ENCODE assay signal across 24 cellular contexts in the genomic region with DNA sequence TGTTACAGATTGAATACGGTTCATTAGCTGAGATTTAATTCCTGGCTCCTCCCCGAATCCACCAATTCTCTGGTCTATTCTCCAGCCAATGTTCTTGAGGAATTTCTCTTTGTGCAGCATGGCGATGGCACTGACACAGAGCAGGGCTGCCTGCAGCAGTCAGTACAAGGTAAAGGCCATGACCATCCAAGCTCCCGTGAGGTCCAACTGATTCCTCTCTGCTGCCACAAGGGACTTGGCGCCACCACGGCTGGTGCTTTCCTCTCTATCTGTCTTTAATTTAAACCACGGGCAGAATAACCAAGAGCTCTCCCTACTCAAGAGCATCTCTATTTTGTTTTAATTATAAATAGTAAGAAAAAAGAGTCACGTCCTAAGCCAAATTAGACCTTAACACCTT. TPM values are rescaled to one million over a fixed set of nuclear protein-coding genes. Genes with fewer than 3 reads are reported as not detected.
DNase-seq lines count a peak whose midpoint lies in the region; ATAC-seq and TF ChIP-seq lines count a peak whose summit lies in the region.
"Had no signal": no experiment of that assay in that cellular context is flagged by ENCODE, and none has a peak within 500 bp of the region (broad histone marks: within the 10 kb centered on the region; RNA-seq: fewer than 3 reads in every experiment).

No MANE protein-coding gene starts in this region.

- H3K4me3 Mint-ChIP-seq in activated CD4-positive, alpha-beta T cell treated with anti-CD3 and anti-CD28 coated beads for 36 hours: peak overlapping the region; percentile 44
- H3K4me3 Mint-ChIP-seq in activated CD4-positive, alpha-beta memory T cell treated with anti-CD3 and anti-CD28 coated beads, Interleukin-2, amount 10 ng/mL, durations not matched to agents 7 days and 5 days: peak overlapping the region; percentile 23
- H3K4me3 Mint-ChIP-seq in naive thymus-derived CD4-positive, alpha-beta T cell: peak overlapping the region; percentile 37 to 91 (median 82)
- no peak overlapping the region for H3K4me3 Mint-ChIP-seq in mesothelial cell of epicardium

- H3K9ac ChIP-seq in BLaER1: peak overlapping the region; percentile 53; the same call in 1 of the 2 replicates

- no peaks in the 10 kb centered on the region for H3K9me3 Mint-ChIP-seq in activated CD4-positive, alpha-beta T cell treated with anti-CD3 and anti-CD28 coated beads for 36 hours (ENCODE audit: low read depth)
- no peaks in the 10 kb centered on the region for H3K9me3 Mint-ChIP-seq in activated CD4-positive, alpha-beta memory T cell treated with anti-CD3 and anti-CD28 coated beads, Interleukin-2, amount 10 ng/mL, durations not matched to agents 7 days and 5 days
- H3K9me3 Mint-ChIP-seq in naive thymus-derived CD4-positive, alpha-beta T cell: no peaks in the 10 kb centered on the region
- no peaks in the 10 kb centered on the region for H3K9me3 Mint-ChIP-seq in mesothelial cell of epicardium

- POLR2A ChIA-PET in activated CD4-positive, alpha-beta T cell treated with anti-CD3 and anti-CD28 coated beads for 36 hours (lab: Charles Lee): interaction anchor here (1.0 to 1.4 kb wide), 4 partner anchors 9 to 46 kb away, joined by 3 to 7 read pairs (median 3); no protein-coding TSS in a partner anchor
- POLR2A ChIA-PET in activated CD4-positive, alpha-beta memory T cell treated with anti-CD3 and anti-CD28 coated beads, Interleukin-2, amount 10 ng/mL, durations not matched to agents 7 days and 5 days (lab: Charles Lee): interaction anchor here (2.4 to 14.4 kb wide), 3 partner anchors 7 to 13 kb away, joined by 14 to 326 read pairs (median 42); partner anchors contain the start of genes ERP29 and TMEM116
- POLR2A ChIA-PET in naive thymus-derived CD4-positive, alpha-beta T cell (lab: Charles Lee): interaction anchor here (0.6 to 14.9 kb wide), 5 partner anchors 9 to 450 kb away, joined by 3 to 285 read pairs (median 4); partner anchors contain the start of genes ERP29 and TMEM116
- POLR2A ChIA-PET in HEK293T (lab: Yijun Ruan, JAX): interaction anchor here (1.7 kb wide), 1 partner anchor 13 kb away, joined by 7 read pairs; the partner anchor contains the start of gene ERP29

- no peak for TF ChIP-seq CTCF in mesothelial cell of epicardium (IDR thresholded peaks at IDR 0.05; ENCODE audit: unreplicated experiment)

- CTCF ChIA-PET in activated CD4-positive, alpha-beta T cell treated with anti-CD3 and anti-CD28 coated beads for 36 hours (lab: Charles Lee): interaction anchor here (0.6 to 2.9 kb wide), 5 partner anchors 9 to 1719 kb away, joined by 3 to 17 read pairs (median 3); partner anchors contain the start of gene ERP29
- CTCF ChIA-PET in activated CD4-positive, alpha-beta memory T cell treated with anti-CD3 and anti-CD28 coated beads, Interleukin-2, amount 10 ng/mL, durations not matched to agents 7 days and 5 days (lab: Charles Lee): interaction anchor here (0.5 to 2.2 kb wide), 2 partner anchors 12 to 75 kb away, joined by 3 to 21 read pairs; partner anchors contain the start of genes ERP29 and TMEM116
- CTCF ChIA-PET in naive thymus-derived CD4-positive, alpha-beta T cell (lab: Charles Lee): interaction anchor here (1.0 to 1.8 kb wide), 4 partner anchors 9 to 12 kb away, joined by 3 to 6 read pairs (median 5); partner anchors contain the start of genes ERP29 and TMEM116
- CTCF ChIA-PET in HEK293T (lab: Yijun Ruan, JAX): no interaction called here

- H3K27me3 Mint-ChIP-seq in activated CD4-positive, alpha-beta T cell treated with anti-CD3 and anti-CD28 coated beads for 36 hours: no peaks in the 10 kb centered on the region
- peaks cover 3% of the 10 kb centered on the region for H3K27me3 Mint-ChIP-seq in activated CD4-positive, alpha-beta memory T cell treated with anti-CD3 and anti-CD28 coated beads, Interleukin-2, amount 10 ng/mL, durations not matched to agents 7 days and 5 days
- H3K27me3 Mint-ChIP-seq in naive thymus-derived CD4-positive, alpha-beta T cell: no peaks in the 10 kb centered on the region
- H3K27me3 Mint-ChIP-seq in mesothelial cell of epicardium (ENCODE audit: low read depth): no peaks in the 10 kb centered on the region

- peaks cover 6% of the 10 kb centered on the region; the same call in 1 of the 2 replicates for H3K36me3 ChIP-seq in BLaER1
- H3K36me3 ChIP-seq in naive thymus-derived CD4-positive, alpha-beta T cell (ENCODE audit: control insufficient read depth in 2 of 3, insufficient read depth in 3 of 3, low read length in 3 of 3): no peaks in the 10 kb centered on the region
- H3K36me3 ChIP-seq: BE2C, left lung, neutrophil had no signal

- H4K20me1 ChIP-seq in BLaER1: no peaks in the 10 kb centered on the region

- peaks cover 6% of the 10 kb centered on the region for H3K36me3 Mint-ChIP-seq in activated CD4-positive, alpha-beta T cell treated with anti-CD3 and anti-CD28 coated beads for 36 hours (ENCODE audit: low read depth)
- H3K36me3 Mint-ChIP-seq in activated CD4-positive, alpha-beta memory T cell treated with anti-CD3 and anti-CD28 coated beads, Interleukin-2, amount 10 ng/mL, durations not matched to agents 7 days and 5 days (ENCODE audit: low read depth): peaks cover 57% of the 10 kb centered on the region
- peaks cover 0 to 31% (median 5%) of the 10 kb centered on the region in 5 donors for H3K36me3 Mint-ChIP-seq in naive thymus-derived CD4-positive, alpha-beta T cell
- peaks cover 7% of the 10 kb centered on the region for H3K36me3 Mint-ChIP-seq in mesothelial cell of epicardium

- peaks cover 64% of the 10 kb centered on the region for H3K4me1 Mint-ChIP-seq in activated CD4-positive, alpha-beta T cell treated with anti-CD3 and anti-CD28 coated beads for 36 hours
- peaks cover 63% of the 10 kb centered on the region for H3K4me1 Mint-ChIP-seq in activated CD4-positive, alpha-beta memory T cell treated with anti-CD3 and anti-CD28 coated beads, Interleukin-2, amount 10 ng/mL, durations not matched to agents 7 days and 5 days
- peaks cover 43 to 88% (median 80%) of the 10 kb centered on the region in 7 donors for H3K4me1 Mint-ChIP-seq in naive thymus-derived CD4-positive, alpha-beta T cell
- peaks cover 6% of the 10 kb centered on the region for H3K4me1 Mint-ChIP-seq in mesothelial cell of epicardium

- no peaks in the 10 kb centered on the region for H3K9me3 ChIP-seq in BLaER1
- no peaks in the 10 kb centered on the region for H3K9me3 ChIP-seq in naive thymus-derived CD4-positive, alpha-beta T cell (ENCODE audit: control insufficient read depth in 2 of 3, low read length in 3 of 3)
- H3K9me3 ChIP-seq: BE2C, heart right ventricle, left lung, mucosa of descending colon, neutrophil had no signal

- H3K4me2 ChIP-seq in BLaER1: peak overlapping the region; percentile 82
- H3K4me2 ChIP-seq: PC-9, smooth muscle cell had no signal

- H3K27ac Mint-ChIP-seq in activated CD4-positive, alpha-beta T cell treated with anti-CD3 and anti-CD28 coated beads for 36 hours: peak overlapping the region; percentile 83
- no peak overlapping the region for H3K27ac Mint-ChIP-seq in activated CD4-positive, alpha-beta memory T cell treated with anti-CD3 and anti-CD28 coated beads, Interleukin-2, amount 10 ng/mL, durations not matched to agents 7 days and 5 days
- peak overlapping the region; percentile 26 to 97 (median 92) for H3K27ac Mint-ChIP-seq in naive thymus-derived CD4-positive, alpha-beta T cell
- no peak overlapping the region for H3K27ac Mint-ChIP-seq in mesothelial cell of epicardium

- H3K4me1 ChIP-seq in BLaER1: peaks cover 88% of the 10 kb centered on the region
- peaks cover 46 to 50% of the 10 kb centered on the region in 2 donors for H3K4me1 ChIP-seq in naive thymus-derived CD4-positive, alpha-beta T cell (ENCODE audit: control insufficient read depth in 2 of 2, insufficient read depth in 2 of 2, low read length in 2 of 2)
- H3K4me1 ChIP-seq: BE2C had no signal

- peak overlapping the region; percentile 42; the same call in 1 of the 2 replicates for H3K27ac ChIP-seq in BLaER1
- H3K27ac ChIP-seq in naive thymus-derived CD4-positive, alpha-beta T cell (ENCODE audit: low read depth, low read length): peak overlapping the region; percentile 62
- H3K27ac ChIP-seq: neutrophil, PC-9 had no signal

- H3K4me3 ChIP-seq in BLaER1: 0 out of 2 replicates have a peak overlapping the region, but pooled peaks have one; percentile 9
- peak overlapping the region; percentile 49 for H3K4me3 ChIP-seq in naive thymus-derived CD4-positive, alpha-beta T cell (ENCODE audit: low read length)
- H3K4me3 ChIP-seq: left lung, mucosa of descending colon, PC-9, smooth muscle cell had no signal

- DNase-seq in activated CD4-positive, alpha-beta T cell treated with anti-CD3 and anti-CD28 coated beads for 36 hours: no peak
- no peak for DNase-seq in activated CD4-positive, alpha-beta T cell treated with anti-CD3 and anti-CD28 coated beads, Interleukin-2, amount 50 U/mL, for 1 hour
- no peak for DNase-seq in activated CD4-positive, alpha-beta memory T cell treated with anti-CD3 and anti-CD28 coated beads, Interleukin-2, amount 10 ng/mL, durations not matched to agents 7 days and 5 days
- no peak for DNase-seq in naive thymus-derived CD4-positive, alpha-beta T cell
- DNase-seq in HEK293T (ENCODE audit: extremely low spot score): no peak
- no peak for DNase-seq in mesothelial cell of epicardium (ENCODE audit: low spot score in 2 of 2, unreplicated experiment in 2 of 2)
- DNase-seq: activated CD8-positive, alpha-beta memory T cell treated with anti-CD3 and anti-CD28 coated beads, Interleukin-2, amount 50 U/mL, for 4 hours; BE2C; heart right ventricle; Kasumi-1; left lung; mucosa of descending colon; NCI-H1048; NCI-H1930; NCI-H226; NCI-H774; PC-9; SIG-M5; stimulated activated CD4-positive, alpha-beta T cell treated with anti-CD3 and anti-CD28 coated beads, Interleukin-4, amount 100 ng/mL, for 1 hour; T-helper 9 cell had no signal

- intact Hi-C loops in activated CD4-positive, alpha-beta T cell treated with anti-CD3 and anti-CD28 coated beads for 36 hours (cut with DNase I, micrococcal nuclease): loop anchor here in 1 of 2 experiments (1.0 kb wide), 1 partner anchor 8 kb away; no protein-coding TSS in a partner anchor
- intact Hi-C loops in naive thymus-derived CD4-positive, alpha-beta T cell (cut with micrococcal nuclease): no loop called here

- ATAC-seq in activated CD4-positive, alpha-beta T cell treated with anti-CD3 and anti-CD28 coated beads for 36 hours: peak; percentile 30
- ATAC-seq in naive thymus-derived CD4-positive, alpha-beta T cell: peak; percentile 34
- ATAC-seq in HG03135 (IDR thresholded peaks at IDR 0.05; ENCODE audit: unreplicated experiment): no peak
- ATAC-seq: mucosa of descending colon had no signal

- no peaks in the 10 kb centered on the region for H3K27me3 ChIP-seq in BLaER1
- H3K27me3 ChIP-seq in naive thymus-derived CD4-positive, alpha-beta T cell (ENCODE audit: control insufficient read depth in 2 of 2, insufficient read depth in 2 of 2, low read length in 2 of 2): no peaks in the 10 kb centered on the region
- H3K27me3 ChIP-seq: BE2C, left lung, neutrophil had no signal

RNA-seq across cellular contexts. Expression of gene TMEM116, which starts 12.2 kb away (rescaled TPM):
- 10 to 100 TPM; 11.2 to 12.5 TPM for total RNA-seq in activated CD4-positive, alpha-beta T cell treated with anti-CD3 and anti-CD28 coated beads for 36 hours
- total RNA-seq in activated CD4-positive, alpha-beta memory T cell treated with anti-CD3 and anti-CD28 coated beads, Interleukin-2, amount 10 ng/mL, durations not matched to agents 7 days and 5 days: 10 to 100 TPM; 17.8 to 19.7 TPM
- 10 to 100 TPM; 12.6 to 29.3 (median 23.0) TPM for total RNA-seq in naive thymus-derived CD4-positive, alpha-beta T cell
- polyA plus RNA-seq in naive thymus-derived CD4-positive, alpha-beta T cell: 10 to 100 TPM in 1 of 2 donors, 1 to 10 TPM in 1; 8.7 to 13.3 TPM
- total RNA-seq in mesothelial cell of epicardium: 12.0 to 16.5 TPM (median 16.0 TPM) in 3 replicates

RNA-seq across cellular contexts. Expression of gene ERP29, which starts 12.4 kb away (rescaled TPM):
- 10 to 100 TPM; 79.7 to 87.3 TPM for total RNA-seq in activated CD4-positive, alpha-beta T cell treated with anti-CD3 and anti-CD28 coated beads for 36 hours
- 100 to 1,000 TPM; 169 to 172 TPM for total RNA-seq in activated CD4-positive, alpha-beta memory T cell treated with anti-CD3 and anti-CD28 coated beads, Interleukin-2, amount 10 ng/mL, durations not matched to agents 7 days and 5 days
- total RNA-seq in naive thymus-derived CD4-positive, alpha-beta T cell: 100 to 1,000 TPM; 115 to 184 (median 127) TPM
- 100 to 1,000 TPM; 219 to 253 TPM for polyA plus RNA-seq in naive thymus-derived CD4-positive, alpha-beta T cell
- total RNA-seq in mesothelial cell of epicardium: 96.6 to 97.6 TPM (median 97.5 TPM) in 3 replicates

Comparison
In these comparisons a context has a peak if more than half of its experiments do, and no peak if none do; other contexts are left out.
1. H3K27ac Mint-ChIP-seq: peak in activated CD4-positive, alpha-beta T cell treated with anti-CD3 and anti-CD28 coated beads for 36 hours (single experiment) and naive thymus-derived CD4-positive, alpha-beta T cell (9 of 9); none in activated CD4-positive, alpha-beta memory T cell treated with anti-CD3 and anti-CD28 coated beads, Interleukin-2, amount 10 ng/mL, durations not matched to agents 7 days and 5 days (single experiment) and mesothelial cell of epicardium (single experiment).